In the genomic region with DNA sequence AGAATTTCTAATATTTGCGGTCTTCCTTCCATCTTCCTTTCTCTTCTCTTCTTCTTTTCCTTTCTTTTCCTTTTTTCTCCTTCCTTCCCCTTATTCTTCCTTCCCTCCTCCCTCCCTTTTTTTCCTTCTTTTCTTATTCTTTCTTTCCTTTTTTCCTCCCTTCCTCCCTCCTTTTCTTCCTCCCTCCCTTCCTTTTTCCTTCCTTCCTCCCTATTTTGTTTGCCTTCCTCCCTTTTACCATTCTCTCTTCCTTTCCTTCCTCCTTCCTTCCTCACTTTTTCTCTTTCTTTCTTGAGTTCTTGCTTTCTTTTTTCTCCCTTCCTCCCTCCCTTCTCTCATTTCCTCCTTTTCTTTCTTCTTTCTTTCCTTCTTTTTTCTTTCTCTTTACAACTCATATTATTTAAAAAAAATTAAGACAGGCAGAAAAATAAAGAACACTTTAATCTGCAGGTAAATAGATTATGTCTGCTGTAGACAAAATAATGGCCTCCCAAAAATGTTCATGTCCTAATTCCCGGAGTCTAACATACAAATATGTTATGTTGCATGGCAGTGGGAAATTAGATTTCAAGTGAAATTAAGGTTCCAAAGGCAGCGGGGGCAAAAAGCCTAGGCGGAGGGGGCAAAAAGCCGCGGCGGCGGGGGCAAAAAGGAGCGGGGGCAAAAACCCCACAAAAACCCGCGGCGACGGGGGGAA, we compare ENCODE assay signal across 11 cellular contexts.
DNase-seq lines count a peak whose midpoint lies in the region; ATAC-seq and TF ChIP-seq lines count a peak whose summit lies in the region.
"Had no signal": no experiment of that assay in that cellular context is flagged by ENCODE, and none has a peak within 500 bp of the region (broad histone marks: within the 10 kb centered on the region; RNA-seq: fewer than 3 reads in every experiment).

No MANE protein-coding gene starts in this region.

- TF ChIP-seq CTCF in HEK293 (tag by site-specific recombination; IDR thresholded peaks at IDR 0.05) (no peak), astrocyte of the spinal cord (IDR thresholded peaks at IDR 0.05; ENCODE audit: low read depth, low read length) (no peak), kidney epithelial cell (IDR thresholded peaks at IDR 0.05; ENCODE audit: insufficient read depth, low read length, poor library complexity, severe bottlenecking) (no peak), smooth muscle cell (IDR thresholded peaks at IDR 0.05; ENCODE audit: borderline replicate concordance, insufficient read depth, poor library complexity, severe bottlenecking) (no peak), omental fat pad (IDR thresholded peaks at IDR 0.05) (no peak)

- H3K9me3 ChIP-seq in HEK293 (ENCODE audit: control insufficient read depth, insufficient read depth, low read depth, low read length) (no peaks in the 10 kb centered on the region), smooth muscle cell (replicated peaks; ENCODE audit: low read depth) (no peaks in the 10 kb centered on the region)

- H4K20me1 ChIP-seq in smooth muscle cell (ENCODE audit: low read depth) = no peaks in the 10 kb centered on the region

- H2AFZ ChIP-seq in smooth muscle cell (ENCODE audit: low read depth) = no peak overlapping the region

- H3K9ac ChIP-seq in smooth muscle cell (ENCODE audit: low read depth) = no peak overlapping the region

- H3K27me3 ChIP-seq in kidney epithelial cell (ENCODE audit: control insufficient read depth, insufficient read depth, low read length) (peaks cover 11% of the 10 kb centered on the region), smooth muscle cell (ENCODE audit: low read depth) (peaks cover 50% of the 10 kb centered on the region)

- ATAC-seq in HG02870 (IDR thresholded peaks at IDR 0.05; ENCODE audit: unreplicated experiment) = no peak
- no peak for ATAC-seq in omental fat pad (ENCODE audit: low FRiP score)
- ATAC-seq in HG02642 (IDR thresholded peaks at IDR 0.05; ENCODE audit: poor library complexity, unreplicated experiment) = no peak

- CTCF ChIA-PET in HEK293 (lab: Yijun Ruan, JAX) = no interaction called here

- in situ Hi-C loops in astrocyte of the spinal cord (cut with HindIII; ENCODE audit: low sequenced_read_pairs) = no loop called here

- peak overlapping the region; percentile 30 for H3K4me3 ChIP-seq in HEK293 (ENCODE audit: low read depth, low read length)
- H3K4me3 ChIP-seq in astrocyte of the spinal cord (ENCODE audit: low read depth, low read length) = peak overlapping the region; percentile 43
- peak overlapping the region; percentile 20 for H3K4me3 ChIP-seq in kidney epithelial cell (ENCODE audit: low read depth, low read length)
- peak overlapping the region; percentile 38 for H3K4me3 ChIP-seq in smooth muscle cell

- DNase-seq in astrocyte of the spinal cord (ENCODE audit: low read depth, low spot score) = no peak
- DNase-seq in kidney epithelial cell (ENCODE audit: low read depth) = no peak
- DNase-seq in smooth muscle cell (lab: John Stamatoyannopoulos, UW; ENCODE audit: unreplicated experiment) = no peak
- DNase-seq in GDM1 (lab: John Stamatoyannopoulos, UW) = no peak
- DNase-seq in omental fat pad (ENCODE audit: low spot score) = no peak
- DNase-seq: activated naive CD8-positive, alpha-beta T cell treated with anti-CD3 and anti-CD28 coated beads, Interleukin-2, amount 10 ng/mL, durations not matched to agents 7 days and 5 days; Karpas-422; stimulated activated CD8-positive, alpha-beta memory T cell treated with anti-CD3 and anti-CD28 coated beads, Interleukin-4, amount 100 ng/mL, for 48 hours had no signal

- H3K36me3 ChIP-seq in HEK293 (ENCODE audit: control insufficient read depth in 2 of 2, insufficient read depth in 1 of 2, low read length in 2 of 2) (no peaks in the 10 kb centered on the region), kidney epithelial cell (ENCODE audit: control insufficient read depth, insufficient read depth, low read length) (no peaks in the 10 kb centered on the region), smooth muscle cell (ENCODE audit: low read depth) (no peaks in the 10 kb centered on the region)

- H3K27ac ChIP-seq in HEK293 (ENCODE audit: extremely low read depth, low read depth, low read length) = no peak overlapping the region
- H3K27ac ChIP-seq in smooth muscle cell (ENCODE audit: low read depth) = no peak overlapping the region

- H3K79me2 ChIP-seq in smooth muscle cell (ENCODE audit: low read depth) = no peaks in the 10 kb centered on the region

- no peaks in the 10 kb centered on the region; the same call in 1 of the 2 replicates for H3K4me1 ChIP-seq in HEK293 (ENCODE audit: control insufficient read depth, insufficient read depth, low read length)
- H3K4me1 ChIP-seq in smooth muscle cell (ENCODE audit: low read depth) = no peaks in the 10 kb centered on the region

- H3F3A ChIP-seq in smooth muscle cell (ENCODE audit: low read depth) = no peaks in the 10 kb centered on the region

- WGBS in smooth muscle cell (ENCODE audit: low lambda C conversion rate) = 13% methylated on average over 13 of the region's 13 CpGs

- H3K4me2 ChIP-seq in smooth muscle cell = peak overlapping the region; percentile 73

- POLR2A ChIA-PET in HEK293 (lab: Yijun Ruan, JAX) = no interaction called here

TF ChIP-seq in HEK293, 187 proteins besides CTCF, POLR2A, EP300 and RAD21:
- TF ChIP-seq ZNF157 (tag by site-specific recombination; IDR thresholded peaks at IDR 0.05) (no peak), PRDM1 (tag by site-specific recombination; IDR thresholded peaks at IDR 0.05) (peak; percentile 93), ZNF530 (tag by site-specific recombination; IDR thresholded peaks at IDR 0.05; ENCODE audit: low read depth) (no peak), ZNF366 (tag by site-specific recombination; conservative IDR thresholded peaks at IDR 0.05) (peak; percentile 87)
- TF ChIP-seq, protein P1, sequence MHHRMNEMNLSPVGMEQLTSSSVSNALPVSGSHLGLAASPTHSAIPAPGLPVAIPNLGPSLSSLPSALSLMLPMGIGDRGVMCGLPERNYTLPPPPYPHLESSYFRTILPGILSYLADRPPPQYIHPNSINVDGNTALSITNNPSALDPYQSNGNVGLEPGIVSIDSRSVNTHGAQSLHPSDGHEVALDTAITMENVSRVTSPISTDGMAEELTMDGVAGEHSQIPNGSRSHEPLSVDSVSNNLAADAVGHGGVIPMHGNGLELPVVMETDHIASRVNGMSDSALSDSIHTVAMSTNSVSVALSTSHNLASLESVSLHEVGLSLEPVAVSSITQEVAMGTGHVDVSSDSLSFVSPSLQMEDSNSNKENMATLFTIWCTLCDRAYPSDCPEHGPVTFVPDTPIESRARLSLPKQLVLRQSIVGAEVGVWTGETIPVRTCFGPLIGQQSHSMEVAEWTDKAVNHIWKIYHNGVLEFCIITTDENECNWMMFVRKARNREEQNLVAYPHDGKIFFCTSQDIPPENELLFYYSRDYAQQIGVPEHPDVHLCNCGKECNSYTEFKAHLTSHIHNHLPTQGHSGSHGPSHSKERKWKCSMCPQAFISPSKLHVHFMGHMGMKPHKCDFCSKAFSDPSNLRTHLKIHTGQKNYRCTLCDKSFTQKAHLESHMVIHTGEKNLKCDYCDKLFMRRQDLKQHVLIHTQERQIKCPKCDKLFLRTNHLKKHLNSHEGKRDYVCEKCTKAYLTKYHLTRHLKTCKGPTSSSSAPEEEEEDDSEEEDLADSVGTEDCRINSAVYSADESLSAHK (tag by site-specific recombination; IDR thresholded peaks at IDR 0.05) = no peak
- TF ChIP-seq, protein P2, sequence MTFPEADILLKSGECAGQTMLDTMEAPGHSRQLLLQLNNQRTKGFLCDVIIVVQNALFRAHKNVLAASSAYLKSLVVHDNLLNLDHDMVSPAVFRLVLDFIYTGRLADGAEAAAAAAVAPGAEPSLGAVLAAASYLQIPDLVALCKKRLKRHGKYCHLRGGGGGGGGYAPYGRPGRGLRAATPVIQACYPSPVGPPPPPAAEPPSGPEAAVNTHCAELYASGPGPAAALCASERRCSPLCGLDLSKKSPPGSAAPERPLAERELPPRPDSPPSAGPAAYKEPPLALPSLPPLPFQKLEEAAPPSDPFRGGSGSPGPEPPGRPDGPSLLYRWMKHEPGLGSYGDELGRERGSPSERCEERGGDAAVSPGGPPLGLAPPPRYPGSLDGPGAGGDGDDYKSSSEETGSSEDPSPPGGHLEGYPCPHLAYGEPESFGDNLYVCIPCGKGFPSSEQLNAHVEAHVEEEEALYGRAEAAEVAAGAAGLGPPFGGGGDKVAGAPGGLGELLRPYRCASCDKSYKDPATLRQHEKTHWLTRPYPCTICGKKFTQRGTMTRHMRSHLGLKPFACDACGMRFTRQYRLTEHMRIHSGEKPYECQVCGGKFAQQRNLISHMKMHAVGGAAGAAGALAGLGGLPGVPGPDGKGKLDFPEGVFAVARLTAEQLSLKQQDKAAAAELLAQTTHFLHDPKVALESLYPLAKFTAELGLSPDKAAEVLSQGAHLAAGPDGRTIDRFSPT (tag by site-specific recombination; IDR thresholded peaks at IDR 0.05) = no peak
- TF ChIP-seq, protein P3, sequence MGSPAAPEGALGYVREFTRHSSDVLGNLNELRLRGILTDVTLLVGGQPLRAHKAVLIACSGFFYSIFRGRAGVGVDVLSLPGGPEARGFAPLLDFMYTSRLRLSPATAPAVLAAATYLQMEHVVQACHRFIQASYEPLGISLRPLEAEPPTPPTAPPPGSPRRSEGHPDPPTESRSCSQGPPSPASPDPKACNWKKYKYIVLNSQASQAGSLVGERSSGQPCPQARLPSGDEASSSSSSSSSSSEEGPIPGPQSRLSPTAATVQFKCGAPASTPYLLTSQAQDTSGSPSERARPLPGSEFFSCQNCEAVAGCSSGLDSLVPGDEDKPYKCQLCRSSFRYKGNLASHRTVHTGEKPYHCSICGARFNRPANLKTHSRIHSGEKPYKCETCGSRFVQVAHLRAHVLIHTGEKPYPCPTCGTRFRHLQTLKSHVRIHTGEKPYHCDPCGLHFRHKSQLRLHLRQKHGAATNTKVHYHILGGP (tag by site-specific recombination; IDR thresholded peaks at IDR 0.05) = no peak
